ENCODE assay signal across 8 cellular contexts in genomic region chr17:83051423-83052240, GRCh38. TPM values are rescaled to one million over a fixed set of nuclear protein-coding genes. Genes with fewer than 3 reads are reported as not detected.
DNase-seq lines count a peak whose midpoint lies in the region; ATAC-seq and TF ChIP-seq lines count a peak whose summit lies in the region.

No MANE protein-coding gene starts in this region.

- DNase-seq in NCI-H187 (lab: John Stamatoyannopoulos, UW): peak; percentile 96
- peak; percentile 95 to 99 (median 98) for DNase-seq in T-helper 2 cell
- DNase-seq in ascending aorta (ENCODE audit: low spot score in 2 of 2): peak; percentile 91 to 99
- DNase-seq in hepatic stellate cell (ENCODE audit: low spot score): peak; percentile 99
- peak; percentile 98 to 99 for DNase-seq in aorta

- H3K4me3 ChIP-seq in ascending aorta (peak overlapping the region; percentile 63 to 98), rectal smooth muscle tissue (ENCODE audit: low read length) (peak overlapping the region; percentile 85), aorta (ENCODE audit: low read length in 2 of 2) (peak overlapping the region in 1 of 2 donors; percentile 18)

- ATAC-seq in HG02884 (IDR thresholded peaks at IDR 0.05; ENCODE audit: unreplicated experiment) (peak; percentile 69), aorta (ENCODE audit: low FRiP score) (peak; percentile 98)

- H3K9ac ChIP-seq in rectal smooth muscle tissue (ENCODE audit: low read length): peak overlapping the region; percentile 92

- H3K36me3 ChIP-seq in ascending aorta (no peaks in the 10 kb centered on the region), rectal smooth muscle tissue (ENCODE audit: control insufficient read depth, insufficient read depth, low read length) (no peaks in the 10 kb centered on the region), aorta (ENCODE audit: control insufficient read depth in 1 of 2, insufficient read depth in 2 of 2, low read length in 1 of 2) (no peaks in the 10 kb centered on the region)

- TF ChIP-seq CTCF in ascending aorta (IDR thresholded peaks at IDR 0.05): no peak

- peak; percentile 91 for TF ChIP-seq POLR2A in GM15510 (IDR thresholded peaks at IDR 0.05; ENCODE audit: borderline replicate concordance, extremely low read depth, insufficient read length)

- WGBS in aorta, 2 donors: 0% methylated on average over 49 to 93 of the region's 93 CpGs

- intact Hi-C loops in ascending aorta (cut with DNase I) (loop anchor here (1.0 kb wide), 1 partner anchor 28 kb away; the partner anchor contains the start of gene METRNL), aorta (cut with DNase I) (no loop called here)

- H3K27me3 ChIP-seq in ascending aorta (no peaks in the 10 kb centered on the region), rectal smooth muscle tissue (ENCODE audit: control insufficient read depth, insufficient read depth, low read length) (no peaks in the 10 kb centered on the region), aorta (ENCODE audit: control insufficient read depth in 1 of 2, insufficient read depth in 2 of 2, low read length in 1 of 2) (no peaks in the 10 kb centered on the region)

- H3K27ac ChIP-seq in ascending aorta (peak overlapping the region; percentile 83 to 84), rectal smooth muscle tissue (ENCODE audit: low read depth, low read length) (peak overlapping the region; percentile 91), aorta (ENCODE audit: low read depth in 1 of 2, low read length in 2 of 2) (peak overlapping the region in 1 of 2 donors; percentile 55)

- no peaks in the 10 kb centered on the region for H3K9me3 ChIP-seq in ascending aorta
- H3K9me3 ChIP-seq in aorta (ENCODE audit: control insufficient read depth, low read length): no peaks in the 10 kb centered on the region

- peaks cover 8 to 17% of the 10 kb centered on the region in 2 donors for H3K4me1 ChIP-seq in ascending aorta
- peaks cover 9% of the 10 kb centered on the region for H3K4me1 ChIP-seq in rectal smooth muscle tissue (ENCODE audit: control insufficient read depth, insufficient read depth, low read length)
- H3K4me1 ChIP-seq in aorta (ENCODE audit: control insufficient read depth in 1 of 2, insufficient read depth in 2 of 2, low read length in 2 of 2): no peaks in the 10 kb centered on the region

RNA-seq across cellular contexts. Expression of gene METRNL, which starts 27.8 kb away (rescaled TPM):
- total RNA-seq in ascending aorta: 257 TPM
- 100 to 1,000 TPM; 126 to 176 TPM for total RNA-seq in aorta
- 10 to 100 TPM; 35.3 to 81.5 TPM for polyA plus RNA-seq in aorta
